In the genomic region with DNA sequence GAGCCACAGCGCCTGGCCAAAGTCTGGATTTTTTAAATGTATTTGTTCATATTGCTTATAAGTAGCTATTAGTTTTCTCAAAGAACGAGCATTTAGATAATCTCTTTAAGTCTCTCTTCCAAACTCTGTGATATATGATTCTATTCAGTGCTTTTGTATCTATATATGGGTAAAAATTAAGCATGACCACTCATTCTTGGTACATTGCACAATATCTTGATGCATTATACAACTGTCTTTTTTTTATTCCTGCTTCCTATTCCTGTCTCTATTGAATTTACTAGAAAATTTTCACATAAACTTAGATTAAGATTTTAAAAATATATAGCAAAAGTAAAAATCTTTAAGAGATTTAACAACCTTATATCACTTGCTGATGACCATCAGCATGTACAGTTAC, we compare ENCODE assay signal across 34 cellular contexts.
"Had no signal": no experiment of that assay in that cellular context is flagged by ENCODE, and none has a peak within 500 bp of the region (broad histone marks: within the 10 kb centered on the region; RNA-seq: fewer than 3 reads in every experiment).

No MANE protein-coding gene starts in this region.

- H3K4me3 ChIP-seq: ascending aorta, coronary artery, dorsolateral prefrontal cortex, gastrocnemius medialis, heart right ventricle, hepatocyte had no signal

- H3K79me2 ChIP-seq: hepatocyte had no signal

- H3K9me3 Mint-ChIP-seq: activated B cell treated with CpG ODN at 0.5 μM for 24 hours; activated CD8-positive, alpha-beta T cell treated with anti-CD3 and anti-CD28 coated beads for 36 hours; activated naive CD4-positive, alpha-beta T cell treated with anti-CD3 and anti-CD28 coated beads for 36 hours; activated naive CD4-positive, alpha-beta T cell treated with anti-CD3 and anti-CD28 coated beads, Interleukin-2, amount 50 U/mL, for 24 hours; activated naive CD8-positive, alpha-beta T cell treated with anti-CD3 and anti-CD28 coated beads for 36 hours; activated naive CD8-positive, alpha-beta T cell treated with anti-CD3 and anti-CD28 coated beads, Interleukin-2, amount 50 U/mL, for 24 hours; activated T-helper 1 cell treated with anti-CD3 and anti-CD28 coated beads, Interleukin-12 subunit alpha, Interleukin-12 subunit beta, Interleukin-2, Interleukin-4 antibody, amounts not matched to agents 30 ng/mL and 10 ng/mL and 1 ng/mL, durations not matched to agents 14 hours and 24 hours and 36 hours; activated T-helper 2 cell treated with anti-CD3 and anti-CD28 coated beads, Interferon-gamma antibody, Interleukin-2, Interleukin-4, amounts not matched to agents 10 μg/mL and 5 μg/mL and 100 μg/mL, durations not matched to agents 14 hours and 24 hours and 36 hours; central memory CD8-positive, alpha-beta T cell; dendritic cell treated with granulocyte-macrophage colony-stimulating factor and Interleukin-4, amounts not matched to agents 40 ng/mL and 50 ng/mL, for 4 days; endodermal cell; T-helper 2 cell treated with Interferon-gamma antibody and Interleukin-4, amounts not matched to agents 5 μg/mL and 100 μg/mL, for 36 hours had no signal

- H3K4me1 Mint-ChIP-seq: activated B cell treated with CpG ODN at 0.5 μM for 24 hours; activated naive CD4-positive, alpha-beta T cell treated with anti-CD3 and anti-CD28 coated beads, Interleukin-2, amount 50 U/mL, for 24 hours; activated naive CD8-positive, alpha-beta T cell treated with anti-CD3 and anti-CD28 coated beads for 36 hours; activated naive CD8-positive, alpha-beta T cell treated with anti-CD3 and anti-CD28 coated beads, Interleukin-2, amount 50 U/mL, for 24 hours; central memory CD8-positive, alpha-beta T cell; endodermal cell; T-helper 17 cell had no signal

- H3K27ac Mint-ChIP-seq: activated B cell treated with CpG ODN at 0.5 μM for 24 hours; activated CD8-positive, alpha-beta T cell treated with anti-CD3 and anti-CD28 coated beads for 36 hours; activated naive CD4-positive, alpha-beta T cell treated with anti-CD3 and anti-CD28 coated beads for 36 hours; activated naive CD4-positive, alpha-beta T cell treated with anti-CD3 and anti-CD28 coated beads, Interleukin-2, amount 50 U/mL, for 24 hours; activated naive CD8-positive, alpha-beta T cell treated with anti-CD3 and anti-CD28 coated beads for 36 hours; activated naive CD8-positive, alpha-beta T cell treated with anti-CD3 and anti-CD28 coated beads, Interleukin-2, amount 50 U/mL, for 24 hours; activated T-helper 1 cell treated with anti-CD3 and anti-CD28 coated beads, Interleukin-12 subunit alpha, Interleukin-12 subunit beta, Interleukin-2, Interleukin-4 antibody, amounts not matched to agents 30 ng/mL and 10 ng/mL and 1 ng/mL, durations not matched to agents 14 hours and 24 hours and 36 hours; activated T-helper 2 cell treated with anti-CD3 and anti-CD28 coated beads, Interferon-gamma antibody, Interleukin-2, Interleukin-4, amounts not matched to agents 10 μg/mL and 5 μg/mL and 100 μg/mL, durations not matched to agents 14 hours and 24 hours and 36 hours; dendritic cell treated with granulocyte-macrophage colony-stimulating factor and Interleukin-4, amounts not matched to agents 40 ng/mL and 50 ng/mL, for 4 days; endodermal cell; T-helper 17 cell; T-helper 2 cell treated with Interferon-gamma antibody and Interleukin-4, amounts not matched to agents 5 μg/mL and 100 μg/mL, for 36 hours had no signal

- H3K4me1 ChIP-seq: foreskin keratinocyte had no signal

- ATAC-seq: activated CD4-positive, CD25-positive, alpha-beta regulatory T cell treated with anti-CD3 and anti-CD28 coated beads, Interleukin-2, amount 50 U/mL, for 24 hours; activated CD8-positive, alpha-beta T cell treated with anti-CD3 and anti-CD28 coated beads for 36 hours; activated naive CD8-positive, alpha-beta T cell treated with anti-CD3 and anti-CD28 coated beads, Interleukin-2, amount 50 U/mL, for 24 hours; esophagus mucosa; foreskin keratinocyte; gastrocnemius medialis; heart right ventricle; T-helper 17 cell had no signal

- H3K4me2 ChIP-seq: hepatocyte had no signal

- H3K9me3 ChIP-seq: ascending aorta, gastrocnemius medialis, heart right ventricle had no signal

- FAIRE-seq: bronchial epithelial cell had no signal

- H2AFZ ChIP-seq: hepatocyte had no signal

- H3K36me3 Mint-ChIP-seq: activated naive CD4-positive, alpha-beta T cell treated with anti-CD3 and anti-CD28 coated beads, Interleukin-2, amount 50 U/mL, for 24 hours; activated naive CD8-positive, alpha-beta T cell treated with anti-CD3 and anti-CD28 coated beads for 36 hours had no signal

- H3K27me3 ChIP-seq: ascending aorta, brain microvascular endothelial cell, foreskin keratinocyte, gastrocnemius medialis, heart right ventricle, hepatocyte had no signal

- H3K36me3 ChIP-seq: ascending aorta, brain microvascular endothelial cell, gastrocnemius medialis, heart right ventricle, WERI-Rb-1 had no signal

- H3K4me3 Mint-ChIP-seq: activated B cell treated with CpG ODN at 0.5 μM for 24 hours; activated CD8-positive, alpha-beta T cell treated with anti-CD3 and anti-CD28 coated beads for 36 hours; activated naive CD4-positive, alpha-beta T cell treated with anti-CD3 and anti-CD28 coated beads for 36 hours; activated naive CD4-positive, alpha-beta T cell treated with anti-CD3 and anti-CD28 coated beads, Interleukin-2, amount 50 U/mL, for 24 hours; activated naive CD8-positive, alpha-beta T cell treated with anti-CD3 and anti-CD28 coated beads for 36 hours; activated naive CD8-positive, alpha-beta T cell treated with anti-CD3 and anti-CD28 coated beads, Interleukin-2, amount 50 U/mL, for 24 hours; activated T-helper 1 cell treated with anti-CD3 and anti-CD28 coated beads, Interleukin-12 subunit alpha, Interleukin-12 subunit beta, Interleukin-2, Interleukin-4 antibody, amounts not matched to agents 30 ng/mL and 10 ng/mL and 1 ng/mL, durations not matched to agents 14 hours and 24 hours and 36 hours; central memory CD8-positive, alpha-beta T cell; dendritic cell treated with granulocyte-macrophage colony-stimulating factor and Interleukin-4, amounts not matched to agents 40 ng/mL and 50 ng/mL, for 4 days; endodermal cell; T-helper 17 cell; T-helper 2 cell treated with Interferon-gamma antibody and Interleukin-4, amounts not matched to agents 5 μg/mL and 100 μg/mL, for 36 hours had no signal

- DNase-seq: activated B cell treated with CpG ODN at 0.5 μM for 24 hours; activated CD4-positive, alpha-beta T cell treated with anti-CD3 and anti-CD28 coated beads for 48 hours; activated CD4-positive, alpha-beta T cell treated with anti-CD3 and anti-CD28 coated beads, Interleukin-2, amount 50 U/mL, for 1 hour; activated CD4-positive, alpha-beta T cell treated with anti-CD3 and anti-CD28 coated beads, Interleukin-2, amount 50 U/mL, for 48 hours; activated CD8-positive, alpha-beta memory T cell treated with anti-CD3 and anti-CD28 coated beads for 24 hours; activated CD8-positive, alpha-beta T cell treated with anti-CD3 and anti-CD28 coated beads for 36 hours; activated effector memory CD4-positive, alpha-beta T cell treated with anti-CD3 and anti-CD28 coated beads, Interleukin-2, amount 50 U/mL, for 16 hours; activated naive CD4-positive, alpha-beta T cell treated with anti-CD3 and anti-CD28 coated beads for 36 hours; activated naive CD8-positive, alpha-beta T cell treated with anti-CD3 and anti-CD28 coated beads for 36 hours; activated naive CD8-positive, alpha-beta T cell treated with anti-CD3 and anti-CD28 coated beads, Interleukin-2, amount 50 U/mL, for 24 hours; activated T-cell treated with anti-CD3 and anti-CD28 coated beads, Interleukin-2, amount 50 U/mL, for 1 hour; activated T-cell treated with anti-CD3 and anti-CD28 coated beads, Interleukin-2, amount 50 U/mL, for 48 hours; brain microvascular endothelial cell; dorsolateral prefrontal cortex; effector memory CD4-positive, alpha-beta T cell; endodermal cell; foreskin keratinocyte; gastrocnemius medialis; heart right ventricle; T-helper 17 cell; T1000; WERI-Rb-1 had no signal

- H3K27ac ChIP-seq: ascending aorta, brain microvascular endothelial cell, coronary artery, dorsolateral prefrontal cortex, foreskin keratinocyte, gastrocnemius medialis, hepatocyte, WERI-Rb-1 had no signal
